Comparison of ENCODE assay signal across 8 cellular contexts in genomic region chr15:22978691-22979068, GRCh38. TPM values are rescaled to one million over a fixed set of nuclear protein-coding genes. Genes with fewer than 3 reads are reported as not detected.
DNase-seq lines count a peak whose midpoint lies in the region; ATAC-seq and TF ChIP-seq lines count a peak whose summit lies in the region.

No MANE protein-coding gene starts in this region.

- no peaks in the 10 kb centered on the region for H3K9me3 ChIP-seq in skeletal muscle tissue (ENCODE audit: control insufficient read depth in 3 of 3, low read length in 3 of 3)

- peak overlapping the region; percentile 100 for H3K4me3 Mint-ChIP-seq in HFFc6

- DNase-seq in HFFc6, result no peak
- no peak for DNase-seq in foreskin fibroblast
- DNase-seq in NCI-H1092 treated with DMSO at 0.1 percent for 48 hours (lab: John Stamatoyannopoulos, UW), result no peak
- DNase-seq in inferior parietal cortex (ENCODE audit: extremely low spot score), result no peak

- H3K4me1 ChIP-seq in skeletal muscle tissue (ENCODE audit: control insufficient read depth in 3 of 3, insufficient read depth in 3 of 3, low read length in 3 of 3), result peaks cover 9 to 14% (median 12%) of the 10 kb centered on the region in 3 donors

- peak overlapping the region; percentile 86; the same call in 1 of the 2 replicates for H3K27ac Mint-ChIP-seq in HFFc6

- no peak overlapping the region for H3K27ac ChIP-seq in skeletal muscle tissue (ENCODE audit: low read depth, low read length)

- H3K4me3 ChIP-seq in foreskin fibroblast (ENCODE audit: low read depth in 1 of 2, low read length in 2 of 2) (peak overlapping the region; percentile 95 to 99), skeletal muscle tissue (ENCODE audit: low read length in 3 of 3) (peak overlapping the region; percentile 76 to 86 (median 84))

- no peaks in the 10 kb centered on the region for H3K27me3 ChIP-seq in skeletal muscle tissue (ENCODE audit: control insufficient read depth in 3 of 3, insufficient read depth in 3 of 3, low read length in 3 of 3)

- peak overlapping the region in 2 of 3 donors; percentile 69 to 75 for H3K9ac ChIP-seq in skeletal muscle tissue (ENCODE audit: low read depth in 1 of 3, low read length in 3 of 3)

- TF ChIP-seq CTCF in HFFc6 (IDR thresholded peaks at IDR 0.05) (no peak), foreskin fibroblast (IDR thresholded peaks at IDR 0.05; ENCODE audit: low read depth, low read length) (no peak)

- H3K27me3 Mint-ChIP-seq in HFFc6 (ENCODE audit: insufficient read depth), result peaks cover 3% of the 10 kb centered on the region; the same call in 1 of the 2 replicates

- ATAC-seq in SK-N-SH treated with all-trans-retinoic acid at 6 μM for 48 hours, result 0 out of 3 replicates have a peak, but pooled peaks have one; percentile 2
- ATAC-seq in HG03442 (IDR thresholded peaks at IDR 0.05; ENCODE audit: unreplicated experiment), result no peak
- no peak for ATAC-seq in GM21423 (IDR thresholded peaks at IDR 0.05; ENCODE audit: unreplicated experiment)

- H3K9me3 Mint-ChIP-seq in HFFc6, result no peaks in the 10 kb centered on the region

- H3K4me1 Mint-ChIP-seq in HFFc6 (ENCODE audit: low read depth), result peaks cover 21% of the 10 kb centered on the region

- H3K36me3 ChIP-seq in skeletal muscle tissue (ENCODE audit: control insufficient read depth in 3 of 3, insufficient read depth in 3 of 3, low read length in 3 of 3), result no peaks in the 10 kb centered on the region

- peaks cover 5% of the 10 kb centered on the region; the same call in 1 of the 2 replicates for H3K36me3 Mint-ChIP-seq in HFFc6 (ENCODE audit: low read depth)

TF ChIP-seq in SK-N-SH treated with all-trans-retinoic acid at 6 μM for 48 hours, 23 proteins besides CTCF, POLR2A, EP300 and RAD21:
- TF ChIP-seq TOX (CRISPR knock-in tag; IDR thresholded peaks at IDR 0.05; ENCODE audit: borderline replicate concordance), result no peak

RNA-seq across cellular contexts. Expression of gene CYFIP1, which starts 1.5 kb away (rescaled TPM):
- 100 to 1,000 TPM; 122 to 142 (median 131) TPM for total RNA-seq in HFFc6 (2021; fragmentation: NEBNext Ultra II Directional; extraction: Animal tissue kit (Norgen Biotek cat#: 25700))
- 49.1 TPM for total RNA-seq in skeletal muscle tissue
